ENCODE assay signal across 9 cellular contexts in the genomic region with DNA sequence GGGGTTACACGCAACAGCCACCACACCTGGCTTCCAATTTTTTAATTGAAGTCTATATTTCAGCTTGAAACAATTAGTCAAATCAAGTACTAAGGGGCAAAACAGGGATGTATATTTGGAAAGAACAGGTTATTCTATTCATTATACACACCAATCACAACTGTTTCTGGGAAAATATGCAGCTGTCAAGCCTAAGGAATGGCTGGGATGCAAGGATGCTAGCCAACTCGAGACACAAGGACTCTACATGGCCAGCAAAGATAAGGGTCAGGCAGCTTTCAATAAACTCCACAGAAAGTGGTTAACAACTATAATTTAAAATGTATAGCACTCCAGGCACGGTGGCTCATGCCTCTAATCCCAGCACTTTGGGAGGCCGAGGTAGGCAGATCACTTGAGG.
"Had no signal": no experiment of that assay in that cellular context is flagged by ENCODE, and none has a peak within 500 bp of the region (broad histone marks: within the 10 kb centered on the region; RNA-seq: fewer than 3 reads in every experiment).

No MANE protein-coding gene starts in this region.

- H3K4me3 ChIP-seq: HAP-1 had no signal

- ATAC-seq: HCT116 had no signal

- H3K27ac ChIP-seq: KMS-11 had no signal

- H3K4me3 Mint-ChIP-seq: HFFc6, IgD-negative memory B cell had no signal

- H3K27me3 Mint-ChIP-seq: IgD-negative memory B cell had no signal

- FAIRE-seq: HTR-8/SVneo had no signal

- H3K36me3 ChIP-seq: HAP-1 had no signal

- H3K27ac Mint-ChIP-seq: HFFc6, IgD-negative memory B cell had no signal

- H3K36me3 Mint-ChIP-seq: IgD-negative memory B cell had no signal

- DNase-seq: GOT3, H7, HFFc6, KBM-7 had no signal

- H3K9me3 ChIP-seq: HAP-1 had no signal
